14 cellular contexts compared by ENCODE assay signal in genomic region chr9:5452286-5452609, GRCh38. TPM values are rescaled to one million over a fixed set of nuclear protein-coding genes. Genes with fewer than 3 reads are reported as not detected.
DNase-seq lines count a peak whose midpoint lies in the region; ATAC-seq, FAIRE-seq and TF ChIP-seq lines count a peak whose summit lies in the region.
"Had no signal": no experiment of that assay in that cellular context is flagged by ENCODE, and none has a peak within 500 bp of the region (broad histone marks: within the 10 kb centered on the region; RNA-seq: fewer than 3 reads in every experiment).

No MANE protein-coding gene starts in this region.

- H3K9me3 ChIP-seq in A549 (no peaks in the 10 kb centered on the region), keratinocyte (ENCODE audit: control insufficient read depth, low read depth, low read length) (no peaks in the 10 kb centered on the region)
- H3K9me3 ChIP-seq in CD4-positive, CD25-positive, alpha-beta regulatory T cell (ENCODE audit: control insufficient read depth in 2 of 2, low read length in 2 of 2): no peaks in the 10 kb centered on the region

- peak overlapping the region; percentile 15 to 97 (median 70) for H3K4me3 Mint-ChIP-seq in CD4-positive, CD25-positive, alpha-beta regulatory T cell
- H3K4me3 Mint-ChIP-seq in activated B cell treated with CpG ODN at 0.5 μM for 24 hours: peak overlapping the region; percentile 95

- ATAC-seq in A549 (no peak), activated B cell treated with CpG ODN at 0.5 μM for 24 hours (ENCODE audit: low read depth) (no peak), HG02973 (IDR thresholded peaks at IDR 0.05; ENCODE audit: unreplicated experiment) (no peak), GM21381 (IDR thresholded peaks at IDR 0.05; ENCODE audit: unreplicated experiment) (no peak)
- no peak for ATAC-seq in CD4-positive, CD25-positive, alpha-beta regulatory T cell (ENCODE audit: low read depth in 2 of 2)
- ATAC-seq: K562 had no signal

- peaks cover 3% of the 10 kb centered on the region for H3K36me3 ChIP-seq in CD4-positive, CD25-positive, alpha-beta regulatory T cell (ENCODE audit: control insufficient read depth, insufficient read depth, low read length)
- H3K36me3 ChIP-seq in keratinocyte (ENCODE audit: control insufficient read depth in 2 of 2, extremely low read depth in 1 of 2, insufficient read depth in 2 of 2, low read length in 2 of 2): peaks cover 2 to 3% of the 10 kb centered on the region in 2 experiments

- peaks cover 5% of the 10 kb centered on the region for H3K36me3 Mint-ChIP-seq in CD4-positive, CD25-positive, alpha-beta regulatory T cell
- H3K36me3 Mint-ChIP-seq in activated B cell treated with CpG ODN at 0.5 μM for 24 hours (ENCODE audit: low read depth): peaks cover 32% of the 10 kb centered on the region

- no peak for DNase-seq in A549 (ENCODE audit: low read depth in 1 of 2, low spot score in 1 of 2)
- DNase-seq in CD4-positive, CD25-positive, alpha-beta regulatory T cell: no peak
- no peak for DNase-seq in activated B cell treated with CpG ODN at 0.5 μM for 24 hours
- DNase-seq in keratinocyte (ENCODE audit: low read depth, low spot score): no peak
- no peak for DNase-seq in epidermal melanocyte (ENCODE audit: insufficient read length, low spot score)
- no peak for DNase-seq in NCI-H226
- DNase-seq: NCI-H146; NCI-H524 treated with DMSO at 0.1 percent for 48 hours; stimulated activated CD4-positive, alpha-beta T cell treated with anti-CD3 and anti-CD28 coated beads, Interleukin-4, amount 100 ng/mL, for 24 hours had no signal

- no peak overlapping the region for H2AFZ ChIP-seq in keratinocyte (ENCODE audit: control insufficient read depth, low read length)

- WGBS in A549 (ENCODE audit: missing lambda C conversion rate): 69% methylated on average over 1 of the region's 1 CpG

- H3K4me2 ChIP-seq in A549: peak overlapping the region; percentile 1; the same call in 1 of the 3 replicates
- H3K4me2 ChIP-seq in keratinocyte (ENCODE audit: control insufficient read depth, extremely low read depth, insufficient read depth, low read depth, low read length): peak overlapping the region; percentile 99

- intact Hi-C loops in activated B cell treated with CpG ODN at 0.5 μM for 24 hours (cut with micrococcal nuclease): loop anchor here (5.0 kb wide), 4 partner anchors 40 to 265 kb away; partner anchors contain the start of gene PDCD1LG2

- peaks cover 76% of the 10 kb centered on the region for H3K79me2 ChIP-seq in keratinocyte (ENCODE audit: control insufficient read depth, insufficient read depth, low read length)

- peak overlapping the region in 1 of 2 experiments; percentile 10; a peak in 1 of 6 replicates for H3K27ac ChIP-seq in A549
- H3K27ac ChIP-seq in CD4-positive, CD25-positive, alpha-beta regulatory T cell (ENCODE audit: insufficient read depth, low read length, poor library complexity, severe bottlenecking): no peak overlapping the region
- no peak overlapping the region for H3K27ac ChIP-seq in keratinocyte (ENCODE audit: control insufficient read depth, insufficient read depth, low read length)

- H4K20me1 ChIP-seq in keratinocyte (ENCODE audit: control insufficient read depth, extremely low read depth, insufficient read depth, low read length): no peaks in the 10 kb centered on the region

- TF ChIP-seq EP300 in A549 (IDR thresholded peaks at IDR 0.05): no peak

- TF ChIP-seq POLR2A in A549 (IDR thresholded peaks at IDR 0.05; ENCODE audit: low read length): no peak

- no peak overlapping the region for H3K9ac ChIP-seq in keratinocyte (ENCODE audit: control insufficient read depth, extremely low read depth, insufficient read depth, low read length)

- TF ChIP-seq CTCF in A549 (IDR thresholded peaks at IDR 0.05) (no peak), activated B cell treated with CpG ODN at 0.5 μM for 24 hours (IDR thresholded peaks at IDR 0.05) (no peak), keratinocyte (optimal IDR thresholded peaks at IDR 0.05 in 1 of 3, IDR thresholded peaks at IDR 0.05 in 1 of 3, conservative IDR thresholded peaks at IDR 0.05 in 1 of 3; ENCODE audit: extremely low read depth in 1 of 3, insufficient read depth in 2 of 3, low read length in 3 of 3) (no peak)

- no peak overlapping the region for H3K4me3 ChIP-seq in A549
- no peak overlapping the region for H3K4me3 ChIP-seq in CD4-positive, CD25-positive, alpha-beta regulatory T cell (ENCODE audit: low read depth, low read length)
- peak overlapping the region; percentile 10 to 53 (median 53) for H3K4me3 ChIP-seq in keratinocyte (ENCODE audit: control insufficient read depth in 2 of 3, extremely low read depth in 1 of 3, insufficient read depth in 2 of 3, low read depth in 1 of 3, low read length in 3 of 3)
- H3K4me3 ChIP-seq: K562 had no signal

- TF ChIP-seq RAD21 in A549 (conservative IDR thresholded peaks at IDR 0.05 in 1 of 2, IDR thresholded peaks at IDR 0.05 in 1 of 2): no peak

- H3K27me3 ChIP-seq in CD4-positive, CD25-positive, alpha-beta regulatory T cell (ENCODE audit: control insufficient read depth, insufficient read depth, low read length): no peaks in the 10 kb centered on the region
- no peaks in the 10 kb centered on the region for H3K27me3 ChIP-seq in keratinocyte (ENCODE audit: control insufficient read depth, extremely low read depth, insufficient read depth, low read length)

- H3K27ac Mint-ChIP-seq in CD4-positive, CD25-positive, alpha-beta regulatory T cell: peak overlapping the region; percentile 68 to 99 (median 86)
- H3K27ac Mint-ChIP-seq in activated B cell treated with CpG ODN at 0.5 μM for 24 hours: peak overlapping the region; percentile 96

- H3K9me1 ChIP-seq in keratinocyte (ENCODE audit: control insufficient read depth, extremely low read depth, insufficient read depth, low read length): no peaks in the 10 kb centered on the region

- POLR2A ChIA-PET in A549 (lab: Yijun Ruan, JAX): no interaction called here
- POLR2A ChIA-PET in activated B cell treated with CpG ODN at 0.5 μM for 24 hours (lab: Charles Lee): interaction anchor here (0.6 to 1.5 kb wide), 8 partner anchors 12 to 138 kb away, joined by 3 to 7 read pairs (median 5); partner anchors contain the start of gene PLGRKT

- CTCF ChIA-PET in A549 (lab: Yijun Ruan, JAX): no interaction called here
- CTCF ChIA-PET in activated B cell treated with CpG ODN at 0.5 μM for 24 hours (lab: Charles Lee): no interaction called here

- no peaks in the 10 kb centered on the region for H3K9me3 Mint-ChIP-seq in CD4-positive, CD25-positive, alpha-beta regulatory T cell
- H3K9me3 Mint-ChIP-seq in activated B cell treated with CpG ODN at 0.5 μM for 24 hours: no peaks in the 10 kb centered on the region

- H3K4me1 Mint-ChIP-seq in CD4-positive, CD25-positive, alpha-beta regulatory T cell: peaks cover 22 to 48% (median 36%) of the 10 kb centered on the region in 4 donors
- peaks cover 66% of the 10 kb centered on the region for H3K4me1 Mint-ChIP-seq in activated B cell treated with CpG ODN at 0.5 μM for 24 hours

- no peak for FAIRE-seq in A549 (lab: Jason Lieb, UNC)
- no peak for FAIRE-seq in keratinocyte (lab: Jason Lieb, UNC)
- FAIRE-seq: G401.6, K562 had no signal

- H3K27me3 Mint-ChIP-seq in CD4-positive, CD25-positive, alpha-beta regulatory T cell: no peaks in the 10 kb centered on the region
- H3K27me3 Mint-ChIP-seq in activated B cell treated with CpG ODN at 0.5 μM for 24 hours: no peaks in the 10 kb centered on the region

- H3K4me1 ChIP-seq in A549 (peaks cover 51% of the 10 kb centered on the region), keratinocyte (ENCODE audit: control insufficient read depth, extremely low read depth, insufficient read depth, low read length) (peaks cover 60% of the 10 kb centered on the region)
- peaks cover 14% of the 10 kb centered on the region for H3K4me1 ChIP-seq in CD4-positive, CD25-positive, alpha-beta regulatory T cell (ENCODE audit: control insufficient read depth, insufficient read depth, low read length, poor library complexity, severe bottlenecking)

- dilution Hi-C loops in keratinocyte (cut with MboI; ENCODE audit: extremely low pct_ligation_motif_present, low sequenced_read_pairs): no loop called here

RNA-seq across cellular contexts. Expression of gene CD274, which starts 1.9 kb away (rescaled TPM):
- polyA plus RNA-seq in A549 (2011; rRNA removed): 6.4 and 6.8 TPM in 2 replicates
- 1.9 and 2.0 TPM in 2 replicates for polyA plus RNA-seq in A549 (2012; cell fraction: cytosol; rRNA removed)
- polyA plus RNA-seq in A549 (2012; cell fraction: nucleus; rRNA removed): 2.4 and 4.4 TPM in 2 replicates
- polyA plus RNA-seq in A549 (2017; fragmentation: RNase III; extraction: RNeasy Plus Mini Kit Qiagen cat#74134 plus additional on column Dnase treatment): 3.0 to 3.4 TPM (median 3.2 TPM) in 3 replicates
- polyA minus RNA-seq in A549 (2011; rRNA and poly(A)+ RNA removed): 3.9 and 4.0 TPM in 2 replicates
- total RNA-seq in CD4-positive, CD25-positive, alpha-beta regulatory T cell: 7.0 TPM
- polyA plus RNA-seq in CD4-positive, CD25-positive, alpha-beta regulatory T cell: 1 to 10 TPM in 3 of 4 donors, under 1 TPM in 1; 0.72 to 3.6 (median 1.6) TPM
- 47.4 and 48.9 TPM in 2 replicates for total RNA-seq in activated B cell treated with CpG ODN at 0.5 μM for 24 hours
- polyA plus RNA-seq in keratinocyte: 15.5 to 36.3 TPM (median 18.9 TPM) in 3 replicates
- 6.5 TPM for polyA plus RNA-seq in keratinocyte (2011; ENCODE audit: low read depth)
- polyA plus RNA-seq in keratinocyte (2011; cell fraction: cytosol; rRNA removed): 5.3 and 9.9 TPM in 2 replicates
- 27.2 and 41.4 TPM in 2 replicates for polyA plus RNA-seq in keratinocyte (2011; cell fraction: nucleus; rRNA removed)
- polyA plus RNA-seq in keratinocyte (2012; ENCODE audit: low replicate concordance): 2.8 and 14.6 TPM in 2 replicates
- 7.4 to 35.5 TPM (median 7.6 TPM) in 3 replicates for polyA minus RNA-seq in keratinocyte
- polyA minus RNA-seq in keratinocyte (2011; cell fraction: cytosol; rRNA and poly(A)+ RNA removed): 3.6 TPM
- polyA minus RNA-seq in keratinocyte (2011; cell fraction: nucleus; rRNA and poly(A)+ RNA removed): 7.8 and 21.7 TPM in 2 replicates

RNA-seq across cellular contexts. Expression of gene PLGRKT, which starts 14.5 kb away (rescaled TPM):
- 22.4 and 37.7 TPM in 2 replicates for polyA plus RNA-seq in A549 (2011; rRNA removed)
- polyA plus RNA-seq in A549 (2012; cell fraction: cytosol; rRNA removed): 8.7 and 9.4 TPM in 2 replicates
- 2.1 and 2.5 TPM in 2 replicates for polyA plus RNA-seq in A549 (2012; cell fraction: nucleus; rRNA removed)
- polyA plus RNA-seq in A549 (2017; fragmentation: RNase III; extraction: RNeasy Plus Mini Kit Qiagen cat#74134 plus additional on column Dnase treatment): 24.3 to 26.8 TPM (median 25.1 TPM) in 3 replicates
- 5.5 and 6.2 TPM in 2 replicates for polyA minus RNA-seq in A549 (2011; rRNA and poly(A)+ RNA removed)
- total RNA-seq in CD4-positive, CD25-positive, alpha-beta regulatory T cell: 16.4 TPM
- 10 to 100 TPM; 46.0 to 81.8 (median 53.2) TPM for polyA plus RNA-seq in CD4-positive, CD25-positive, alpha-beta regulatory T cell
- total RNA-seq in activated B cell treated with CpG ODN at 0.5 μM for 24 hours: 57.1 and 59.7 TPM in 2 replicates
- polyA plus RNA-seq in keratinocyte: 16.9 to 35.2 TPM (median 28.6 TPM) in 3 replicates
- 2.9 TPM for polyA plus RNA-seq in keratinocyte (2011; ENCODE audit: low read depth)
- polyA plus RNA-seq in keratinocyte (2011; cell fraction: cytosol; rRNA removed): 23.3 and 35.5 TPM in 2 replicates
- 10.1 and 11.4 TPM in 2 replicates for polyA plus RNA-seq in keratinocyte (2011; cell fraction: nucleus; rRNA removed)
- polyA plus RNA-seq in keratinocyte (2012; ENCODE audit: low replicate concordance): 20.4 and 41.0 TPM in 2 replicates
- 0.72 to 7.6 TPM (median 3.5 TPM) in 3 replicates for polyA minus RNA-seq in keratinocyte
- 14.0 TPM for polyA minus RNA-seq in keratinocyte (2011; cell fraction: cytosol; rRNA and poly(A)+ RNA removed)
- polyA minus RNA-seq in keratinocyte (2011; cell fraction: nucleus; rRNA and poly(A)+ RNA removed): 4.0 and 4.2 TPM in 2 replicates

RNA-seq across cellular contexts. Expression of gene PDCD1LG2, which starts 58.1 kb away (rescaled TPM):
- polyA plus RNA-seq in A549 (2011; rRNA removed) (0.46 and 0.53 TPM in 2 replicates), A549 (2017; fragmentation: RNase III; extraction: RNeasy Plus Mini Kit Qiagen cat#74134 plus additional on column Dnase treatment) (0.53 to 0.82 TPM (median 0.79 TPM) in 3 replicates), keratinocyte (14.7 to 20.2 TPM (median 18.8 TPM) in 3 replicates)
- polyA plus RNA-seq in A549 (2012; cell fraction: cytosol; rRNA removed): 0.11 and 0.17 TPM in 2 replicates
- 0.13 and 0.17 TPM in 2 replicates for polyA plus RNA-seq in A549 (2012; cell fraction: nucleus; rRNA removed)
- 0.41 and 0.49 TPM in 2 replicates for polyA minus RNA-seq in A549 (2011; rRNA and poly(A)+ RNA removed)
- 1.1 TPM for total RNA-seq in CD4-positive, CD25-positive, alpha-beta regulatory T cell
- 1 to 10 TPM in 1 of 4 donors, under 1 TPM in 2, not detected in 1; 0.85 to 2.5 (median 0.90) TPM for polyA plus RNA-seq in CD4-positive, CD25-positive, alpha-beta regulatory T cell
- total RNA-seq in activated B cell treated with CpG ODN at 0.5 μM for 24 hours: 2.1 and 2.8 TPM in 2 replicates
- polyA plus RNA-seq in keratinocyte (2011; ENCODE audit: low read depth): 0.29 TPM
- polyA plus RNA-seq in keratinocyte (2011; cell fraction: cytosol; rRNA removed): 8.3 and 14.1 TPM in 2 replicates
- 23.8 and 26.4 TPM in 2 replicates for polyA plus RNA-seq in keratinocyte (2011; cell fraction: nucleus; rRNA removed)
- 1.6 and 13.4 TPM in 2 replicates for polyA plus RNA-seq in keratinocyte (2012; ENCODE audit: low replicate concordance)
- 14.6 to 25.8 TPM (median 16.8 TPM) in 3 replicates for polyA minus RNA-seq in keratinocyte
- polyA minus RNA-seq in keratinocyte (2011; cell fraction: cytosol; rRNA and poly(A)+ RNA removed): 9.4 TPM
- polyA minus RNA-seq in keratinocyte (2011; cell fraction: nucleus; rRNA and poly(A)+ RNA removed): 20.8 and 40.4 TPM in 2 replicates
- total RNA-seq: K562, mononuclear cell had no signal
- polyA plus RNA-seq: K562 had no signal

Comparison
In these comparisons a context has a peak if more than half of its experiments do, and no peak if none do; other contexts are left out.
1. H3K4me3 ChIP-seq: peak in keratinocyte (3 of 3); none in A549 (single experiment) and CD4-positive, CD25-positive, alpha-beta regulatory T cell (single experiment).